In the genomic region with DNA sequence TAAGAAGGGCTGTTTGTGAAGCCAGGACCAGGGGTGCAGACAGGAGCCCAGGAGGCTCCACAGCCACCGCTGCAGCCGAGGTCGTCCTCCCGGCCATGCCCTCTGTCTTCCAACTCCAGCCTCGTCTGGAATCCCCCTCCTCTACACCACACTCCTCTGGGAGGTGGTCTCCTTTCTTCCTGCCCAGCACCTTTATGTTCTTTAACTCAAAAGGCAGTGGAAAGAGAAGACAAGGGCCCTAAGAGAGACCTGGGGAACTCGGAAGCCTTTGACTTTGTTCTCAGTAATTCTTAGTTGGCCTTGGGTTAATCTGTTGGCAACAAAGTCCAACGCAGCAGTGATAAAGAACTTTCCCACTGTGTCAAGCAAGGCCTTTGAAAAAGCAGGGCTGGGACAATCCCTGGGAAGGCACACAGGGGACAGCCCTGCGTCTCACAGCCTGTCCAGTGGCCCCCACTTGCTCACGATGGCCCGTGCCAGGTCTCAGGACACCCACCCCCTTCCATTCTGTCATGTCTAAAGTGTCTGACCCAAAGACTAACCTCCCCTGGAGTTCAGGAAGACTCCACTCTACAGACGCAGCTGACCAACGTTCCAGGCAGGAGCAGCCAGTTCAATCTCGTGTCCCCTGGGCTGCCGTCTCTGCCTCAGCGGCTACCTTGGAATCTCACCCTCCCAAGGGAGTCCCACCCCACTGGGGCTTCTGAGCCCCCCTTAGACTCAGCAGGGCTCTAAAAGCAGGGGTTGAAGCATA, we compare ENCODE assay signal across 1 cellular context.
A peak's percentile ranks its signal among the peaks of the same experiment; 100 is the strongest.
TF ChIP-seq lines count a peak whose summit lies in the region.

No MANE protein-coding gene starts in this region.

TF ChIP-seq in HepG2, 621 proteins besides CTCF, POLR2A, EP300 and RAD21 (continued from another document and continues in another):
- peak; percentile 95; the same call in 1 of the 2 replicates for TF ChIP-seq MTA1 (CRISPR knock-in tag; IDR thresholded peaks at IDR 0.05; ENCODE audit: borderline replicate concordance)
- TF ChIP-seq PHF8 (CRISPR knock-in tag; IDR thresholded peaks at IDR 0.05) = peak; percentile 42; the same call in 1 of the 2 replicates
- peak; percentile 71; the same call in 1 of the 2 replicates for TF ChIP-seq AKAP8 (CRISPR knock-in tag; IDR thresholded peaks at IDR 0.05)
- TF ChIP-seq ZBTB8A (CRISPR knock-in tag; IDR thresholded peaks at IDR 0.05; ENCODE audit: borderline replicate concordance, low read depth) = peak; percentile 67; the same call in 1 of the 2 replicates
- TF ChIP-seq ZFP91 (CRISPR knock-in tag; IDR thresholded peaks at IDR 0.05; ENCODE audit: borderline replicate concordance) = peak; percentile 77; the same call in 1 of the 2 replicates
- TF ChIP-seq SALL1 (CRISPR knock-in tag; IDR thresholded peaks at IDR 0.05) = peak; percentile 95
- peak; percentile 74 for TF ChIP-seq RCOR2 (CRISPR knock-in tag; IDR thresholded peaks at IDR 0.05)
- 0 out of 2 replicates have a peak, but pooled peaks have one; percentile 59 for TF ChIP-seq ZNF839 (CRISPR knock-in tag; IDR thresholded peaks at IDR 0.05; ENCODE audit: borderline replicate concordance)
- TF ChIP-seq, protein P1, sequence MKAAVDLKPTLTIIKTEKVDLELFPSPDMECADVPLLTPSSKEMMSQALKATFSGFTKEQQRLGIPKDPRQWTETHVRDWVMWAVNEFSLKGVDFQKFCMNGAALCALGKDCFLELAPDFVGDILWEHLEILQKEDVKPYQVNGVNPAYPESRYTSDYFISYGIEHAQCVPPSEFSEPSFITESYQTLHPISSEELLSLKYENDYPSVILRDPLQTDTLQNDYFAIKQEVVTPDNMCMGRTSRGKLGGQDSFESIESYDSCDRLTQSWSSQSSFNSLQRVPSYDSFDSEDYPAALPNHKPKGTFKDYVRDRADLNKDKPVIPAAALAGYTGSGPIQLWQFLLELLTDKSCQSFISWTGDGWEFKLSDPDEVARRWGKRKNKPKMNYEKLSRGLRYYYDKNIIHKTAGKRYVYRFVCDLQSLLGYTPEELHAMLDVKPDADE (CRISPR knock-in tag; IDR thresholded peaks at IDR 0.05) = no peak
- TF ChIP-seq PHF20 (CRISPR knock-in tag; IDR thresholded peaks at IDR 0.05) = no peak
- no peak for TF ChIP-seq ZSCAN12 (CRISPR knock-in tag; IDR thresholded peaks at IDR 0.05)
- TF ChIP-seq ZNF441 (CRISPR knock-in tag; IDR thresholded peaks at IDR 0.05; ENCODE audit: borderline replicate concordance) = 0 out of 2 replicates have a peak, but pooled peaks have one; percentile 14
- peak; percentile 70; the same call in 1 of the 2 replicates for TF ChIP-seq MIER3 (CRISPR knock-in tag; IDR thresholded peaks at IDR 0.05; ENCODE audit: borderline replicate concordance)
- TF ChIP-seq ZBTB4 (CRISPR knock-in tag; IDR thresholded peaks at IDR 0.05; ENCODE audit: borderline replicate concordance) = 0 out of 2 replicates have a peak, but pooled peaks have one; percentile 17
- TF ChIP-seq CSRNP1 (CRISPR knock-in tag; IDR thresholded peaks at IDR 0.05) = 0 out of 2 replicates have a peak, but pooled peaks have one; percentile 22
- TF ChIP-seq SP1 (IDR thresholded peaks at IDR 0.05) = no peak
- TF ChIP-seq SP1 (CRISPR knock-in tag; IDR thresholded peaks at IDR 0.05) = no peak; the same call in 1 of the 2 replicates
- no peak for TF ChIP-seq LCORL (IDR thresholded peaks at IDR 0.05)
- TF ChIP-seq LCORL (CRISPR knock-in tag; IDR thresholded peaks at IDR 0.05) = peak; percentile 79
- TF ChIP-seq, protein P2, sequence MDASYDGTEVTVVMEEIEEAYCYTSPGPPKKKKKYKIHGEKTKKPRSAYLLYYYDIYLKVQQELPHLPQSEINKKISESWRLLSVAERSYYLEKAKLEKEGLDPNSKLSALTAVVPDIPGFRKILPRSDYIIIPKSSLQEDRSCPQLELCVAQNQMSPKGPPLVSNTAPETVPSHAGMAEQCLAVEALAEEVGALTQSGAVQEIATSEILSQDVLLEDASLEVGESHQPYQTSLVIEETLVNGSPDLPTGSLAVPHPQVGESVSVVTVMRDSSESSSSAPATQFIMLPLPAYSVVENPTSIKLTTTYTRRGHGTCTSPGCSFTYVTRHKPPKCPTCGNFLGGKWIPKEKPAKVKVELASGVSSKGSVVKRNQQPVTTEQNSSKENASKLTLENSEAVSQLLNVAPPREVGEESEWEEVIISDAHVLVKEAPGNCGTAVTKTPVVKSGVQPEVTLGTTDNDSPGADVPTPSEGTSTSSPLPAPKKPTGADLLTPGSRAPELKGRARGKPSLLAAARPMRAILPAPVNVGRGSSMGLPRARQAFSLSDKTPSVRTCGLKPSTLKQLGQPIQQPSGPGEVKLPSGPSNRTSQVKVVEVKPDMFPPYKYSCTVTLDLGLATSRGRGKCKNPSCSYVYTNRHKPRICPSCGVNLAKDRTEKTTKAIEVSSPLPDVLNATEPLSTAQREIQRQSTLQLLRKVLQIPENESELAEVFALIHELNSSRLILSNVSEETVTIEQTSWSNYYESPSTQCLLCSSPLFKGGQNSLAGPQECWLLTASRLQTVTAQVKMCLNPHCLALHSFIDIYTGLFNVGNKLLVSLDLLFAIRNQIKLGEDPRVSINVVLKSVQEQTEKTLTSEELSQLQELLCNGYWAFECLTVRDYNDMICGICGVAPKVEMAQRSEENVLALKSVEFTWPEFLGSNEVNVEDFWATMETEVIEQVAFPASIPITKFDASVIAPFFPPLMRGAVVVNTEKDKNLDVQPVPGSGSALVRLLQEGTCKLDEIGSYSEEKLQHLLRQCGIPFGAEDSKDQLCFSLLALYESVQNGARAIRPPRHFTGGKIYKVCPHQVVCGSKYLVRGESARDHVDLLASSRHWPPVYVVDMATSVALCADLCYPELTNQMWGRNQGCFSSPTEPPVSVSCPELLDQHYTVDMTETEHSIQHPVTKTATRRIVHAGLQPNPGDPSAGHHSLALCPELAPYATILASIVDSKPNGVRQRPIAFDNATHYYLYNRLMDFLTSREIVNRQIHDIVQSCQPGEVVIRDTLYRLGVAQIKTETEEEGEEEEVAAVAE (CRISPR knock-in tag; IDR thresholded peaks at IDR 0.05; ENCODE audit: borderline replicate concordance) = no peak; the same call in 1 of the 2 replicates
- no peak for TF ChIP-seq ZNF256 (CRISPR knock-in tag; conservative IDR thresholded peaks at IDR 0.05)
- no peak for TF ChIP-seq SP2 (CRISPR knock-in tag; IDR thresholded peaks at IDR 0.05)
- no peak for TF ChIP-seq PBX2 (CRISPR knock-in tag; IDR thresholded peaks at IDR 0.05)
- no peak for TF ChIP-seq ZFP1 (CRISPR knock-in tag; IDR thresholded peaks at IDR 0.05)
- peak; percentile 54; the same call in 1 of the 2 replicates for TF ChIP-seq FOSL2 (CRISPR knock-in tag; IDR thresholded peaks at IDR 0.05)
- TF ChIP-seq NR2F6 (IDR thresholded peaks at IDR 0.05) = peak; percentile 64
- peak; percentile 51 for TF ChIP-seq NR2F6 (CRISPR knock-in tag; IDR thresholded peaks at IDR 0.05)
- no peak for TF ChIP-seq MAFK (conservative IDR thresholded peaks at IDR 0.05 in 1 of 2, IDR thresholded peaks at IDR 0.05 in 1 of 2; ENCODE audit: low read length in 2 of 2)
- peak; percentile 59 for TF ChIP-seq ARID4A (CRISPR knock-in tag; IDR thresholded peaks at IDR 0.05; ENCODE audit: borderline replicate concordance)
- TF ChIP-seq RBFOX2 (IDR thresholded peaks at IDR 0.05; ENCODE audit: low read depth, low read length) = peak; percentile 54; the same call in 1 of the 2 replicates
- peak; percentile 38 for TF ChIP-seq YY1 (IDR thresholded peaks at IDR 0.05; ENCODE audit: insufficient read depth, insufficient replicate concordance, low read depth, low read length)
- TF ChIP-seq SP4 (CRISPR knock-in tag; IDR thresholded peaks at IDR 0.05) = peak; percentile 35; the same call in 1 of the 2 replicates
- TF ChIP-seq TRIM24 (CRISPR knock-in tag; IDR thresholded peaks at IDR 0.05) = no peak
- TF ChIP-seq SRSF9 (IDR thresholded peaks at IDR 0.05; ENCODE audit: borderline replicate concordance, insufficient read depth, low read depth, low read length, poor library complexity, severe bottlenecking) = no peak
- no peak for TF ChIP-seq ZZZ3 (CRISPR knock-in tag; IDR thresholded peaks at IDR 0.05; ENCODE audit: borderline replicate concordance)
- peak; percentile 64 for TF ChIP-seq POLR2AphosphoS5 (IDR thresholded peaks at IDR 0.05; ENCODE audit: low read depth, low read length)
